Comparison of ENCODE assay signal across 22 cellular contexts in genomic region chr10:44362866-44363711, GRCh38. TPM values are rescaled to one million over a fixed set of nuclear protein-coding genes. Genes with fewer than 3 reads are reported as not detected.
"Had no signal": no experiment of that assay in that cellular context is flagged by ENCODE, and none has a peak within 500 bp of the region (broad histone marks: within the 10 kb centered on the region; RNA-seq: fewer than 3 reads in every experiment).

No MANE protein-coding gene starts in this region.

- H3K79me2 ChIP-seq: hepatocyte had no signal

- H3K9me3 ChIP-seq: pancreas, sigmoid colon, tibial nerve, vagina had no signal

- H3K4me3 Mint-ChIP-seq: activated CD4-positive, alpha-beta T cell treated with anti-CD3 and anti-CD28 coated beads, Interleukin-2, amount 10 ng/mL, durations not matched to agents 24 days and 14 days; activated CD8-positive, alpha-beta T cell treated with anti-CD3 and anti-CD28 coated beads, Interleukin-2, amount 10 ng/mL, durations not matched to agents 7 days and 5 days; activated naive CD8-positive, alpha-beta T cell treated with anti-CD3 and anti-CD28 coated beads, Interleukin-2, amount 10 ng/mL, durations not matched to agents 7 days and 5 days; activated T-cell treated with anti-CD3 and anti-CD28 coated beads, Interleukin-2, amount 50 U/mL, for 24 hours; effector memory CD8-positive, alpha-beta T cell; memory B cell; naive thymus-derived CD8-positive, alpha-beta T cell; stimulated activated naive B cell treated with anti-CD40 and anti-IgM and Interleukin-4, amounts not matched to agents 10 μg/mL and 1 μg/mL and 100 μg/mL, for 72 hours; T-cell had no signal

- H2AFZ ChIP-seq: hepatocyte had no signal

- ATAC-seq: activated CD8-positive, alpha-beta T cell treated with anti-CD3 and anti-CD28 coated beads, Interleukin-2, amount 10 ng/mL, durations not matched to agents 7 days and 5 days; effector memory CD8-positive, alpha-beta T cell; left ventricle myocardium superior; naive thymus-derived CD8-positive, alpha-beta T cell; stimulated activated naive B cell treated with anti-CD40 and anti-IgM and Interleukin-4, amounts not matched to agents 10 μg/mL and 1 μg/mL and 100 μg/mL, for 72 hours had no signal

- H3K36me3 Mint-ChIP-seq: activated naive CD8-positive, alpha-beta T cell treated with anti-CD3 and anti-CD28 coated beads, Interleukin-2, amount 10 ng/mL, durations not matched to agents 7 days and 5 days; memory B cell; naive thymus-derived CD8-positive, alpha-beta T cell; stimulated activated naive B cell treated with anti-CD40 and anti-IgM and Interleukin-4, amounts not matched to agents 10 μg/mL and 1 μg/mL and 100 μg/mL, for 72 hours; T-cell had no signal

- H3K27me3 Mint-ChIP-seq: activated CD4-positive, alpha-beta T cell treated with anti-CD3 and anti-CD28 coated beads, Interleukin-2, amount 10 ng/mL, durations not matched to agents 24 days and 14 days; activated naive CD8-positive, alpha-beta T cell treated with anti-CD3 and anti-CD28 coated beads, Interleukin-2, amount 10 ng/mL, durations not matched to agents 7 days and 5 days; activated T-cell treated with anti-CD3 and anti-CD28 coated beads, Interleukin-2, amount 50 U/mL, for 24 hours had no signal

- H3K27ac Mint-ChIP-seq: activated CD4-positive, alpha-beta T cell treated with anti-CD3 and anti-CD28 coated beads, Interleukin-2, amount 10 ng/mL, durations not matched to agents 24 days and 14 days; activated CD8-positive, alpha-beta T cell treated with anti-CD3 and anti-CD28 coated beads, Interleukin-2, amount 10 ng/mL, durations not matched to agents 7 days and 5 days; activated naive CD8-positive, alpha-beta T cell treated with anti-CD3 and anti-CD28 coated beads, Interleukin-2, amount 10 ng/mL, durations not matched to agents 7 days and 5 days; activated T-cell treated with anti-CD3 and anti-CD28 coated beads, Interleukin-2, amount 50 U/mL, for 24 hours; activated T-helper 2 cell treated with anti-CD3 and anti-CD28 coated beads, Interferon-gamma antibody, Interleukin-2, Interleukin-4, amounts not matched to agents 10 μg/mL and 5 μg/mL and 100 μg/mL, durations not matched to agents 14 hours and 24 hours and 36 hours; effector memory CD8-positive, alpha-beta T cell; memory B cell; naive thymus-derived CD8-positive, alpha-beta T cell; stimulated activated naive B cell treated with anti-CD40 and anti-IgM and Interleukin-4, amounts not matched to agents 10 μg/mL and 1 μg/mL and 100 μg/mL, for 72 hours; T-cell had no signal

- DNase-seq: activated CD4-positive, alpha-beta T cell treated with anti-CD3 and anti-CD28 coated beads, Interleukin-2, amount 10 ng/mL, durations not matched to agents 24 days and 14 days; activated CD4-positive, CD25-positive, alpha-beta regulatory T cell; activated CD8-positive, alpha-beta T cell treated with anti-CD3 and anti-CD28 coated beads, Interleukin-2, amount 10 ng/mL, durations not matched to agents 7 days and 5 days; activated naive CD4-positive, alpha-beta T cell treated with Interleukin-2 at 50 U/mL for 16 hours; activated naive CD8-positive, alpha-beta T cell treated with anti-CD3 and anti-CD28 coated beads, Interleukin-2, amount 10 ng/mL, durations not matched to agents 7 days and 5 days; activated T-cell treated with anti-CD3 and anti-CD28 coated beads, Interleukin-2, amount 50 U/mL, for 24 hours; amygdala; effector memory CD8-positive, alpha-beta T cell; kidney; left ventricle myocardium superior; naive thymus-derived CD8-positive, alpha-beta T cell; sigmoid colon; stimulated activated naive B cell treated with anti-CD40 and anti-IgM and Interleukin-4, amounts not matched to agents 10 μg/mL and 1 μg/mL and 100 μg/mL, for 72 hours; T-cell; T-helper 9 cell had no signal

- H3K27me3 ChIP-seq: cardiac muscle cell, hepatocyte, pancreas, sigmoid colon, tibial nerve, vagina had no signal

- H3K9me3 Mint-ChIP-seq: activated CD4-positive, alpha-beta T cell treated with anti-CD3 and anti-CD28 coated beads, Interleukin-2, amount 10 ng/mL, durations not matched to agents 24 days and 14 days; activated naive CD8-positive, alpha-beta T cell treated with anti-CD3 and anti-CD28 coated beads, Interleukin-2, amount 10 ng/mL, durations not matched to agents 7 days and 5 days; activated T-cell treated with anti-CD3 and anti-CD28 coated beads, Interleukin-2, amount 50 U/mL, for 24 hours; activated T-helper 2 cell treated with anti-CD3 and anti-CD28 coated beads, Interferon-gamma antibody, Interleukin-2, Interleukin-4, amounts not matched to agents 10 μg/mL and 5 μg/mL and 100 μg/mL, durations not matched to agents 14 hours and 24 hours and 36 hours; effector memory CD8-positive, alpha-beta T cell; memory B cell; naive thymus-derived CD8-positive, alpha-beta T cell; T-cell had no signal

- H3K4me3 ChIP-seq: cardiac muscle cell, hepatocyte, pancreas, sigmoid colon, tibial nerve, vagina had no signal

- H3K4me1 Mint-ChIP-seq: activated CD4-positive, alpha-beta T cell treated with anti-CD3 and anti-CD28 coated beads, Interleukin-2, amount 10 ng/mL, durations not matched to agents 24 days and 14 days; activated naive CD8-positive, alpha-beta T cell treated with anti-CD3 and anti-CD28 coated beads, Interleukin-2, amount 10 ng/mL, durations not matched to agents 7 days and 5 days; memory B cell; naive thymus-derived CD8-positive, alpha-beta T cell; stimulated activated naive B cell treated with anti-CD40 and anti-IgM and Interleukin-4, amounts not matched to agents 10 μg/mL and 1 μg/mL and 100 μg/mL, for 72 hours; T-cell had no signal

- H3K4me1 ChIP-seq: tibial nerve had no signal

- H3K36me3 ChIP-seq: cardiac muscle cell, pancreas, sigmoid colon, vagina had no signal

- H3K4me2 ChIP-seq: hepatocyte had no signal

- H3K27ac ChIP-seq: cardiac muscle cell, hepatocyte, pancreas, sigmoid colon, tibial nerve, vagina had no signal

RNA-seq across cellular contexts. Expression of gene CXCL12, which starts 21.8 kb away (rescaled TPM):
- total RNA-seq: activated CD4-positive, alpha-beta T cell treated with anti-CD3 and anti-CD28 coated beads, Interleukin-2, amount 10 ng/mL, durations not matched to agents 24 days and 14 days; activated CD8-positive, alpha-beta T cell treated with anti-CD3 and anti-CD28 coated beads, Interleukin-2, amount 10 ng/mL, durations not matched to agents 7 days and 5 days; activated naive CD8-positive, alpha-beta T cell treated with anti-CD3 and anti-CD28 coated beads, Interleukin-2, amount 10 ng/mL, durations not matched to agents 7 days and 5 days; activated T-helper 2 cell treated with anti-CD3 and anti-CD28 coated beads, Interferon-gamma antibody, Interleukin-2, Interleukin-4, amounts not matched to agents 10 μg/mL and 5 μg/mL and 100 μg/mL, durations not matched to agents 14 hours and 24 hours and 36 hours; naive thymus-derived CD8-positive, alpha-beta T cell had no signal
- polyA plus RNA-seq: naive thymus-derived CD8-positive, alpha-beta T cell had no signal
